ENCODE assay signal across 22 cellular contexts in the genomic region with DNA sequence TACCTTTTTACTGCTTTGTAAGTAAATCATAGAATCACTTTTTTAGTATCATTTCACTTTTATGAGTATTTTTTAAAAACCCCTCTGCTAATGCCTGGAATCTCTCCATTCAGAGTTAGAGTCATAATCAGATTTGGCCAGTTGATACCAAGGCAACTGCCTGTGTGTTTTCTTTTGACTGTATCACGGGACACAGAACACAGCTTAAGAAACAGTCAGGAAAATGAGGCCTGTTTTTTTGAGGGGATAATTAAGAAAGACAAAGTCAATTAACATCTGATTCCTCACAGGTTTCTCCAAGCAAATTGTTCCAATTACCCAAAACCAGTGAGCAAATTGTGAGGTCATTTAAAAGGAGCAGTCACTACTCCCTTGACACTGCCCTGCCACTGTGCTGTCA.
"Had no signal": no experiment of that assay in that cellular context is flagged by ENCODE, and none has a peak within 500 bp of the region (broad histone marks: within the 10 kb centered on the region; RNA-seq: fewer than 3 reads in every experiment).

No MANE protein-coding gene starts in this region.

- DNase-seq: activated CD4-positive, alpha-beta T cell treated with anti-CD3 and anti-CD28 coated beads for 36 hours; activated CD4-positive, alpha-beta T cell treated with anti-CD3 and anti-CD28 coated beads, Interleukin-2, amount 50 U/mL, for 4 hours; activated CD4-positive, CD25-positive, alpha-beta regulatory T cell; activated naive CD4-positive, alpha-beta T cell; activated T-cell treated with anti-CD3 and anti-CD28 coated beads for 4 hours; activated T-cell treated with anti-CD3 and anti-CD28 coated beads, Interleukin-2, amount 50 U/mL, for 72 hours; dermis blood vessel endothelial cell; effector CD4-positive, alpha-beta T cell; esophagus squamous epithelium; kidney glomerular epithelial cell; left lung; lower lobe of right lung; mucosa of descending colon; right lobe of liver; stimulated activated CD4-positive, alpha-beta T cell treated with anti-CD3 and anti-CD28 coated beads, Interleukin-12 subunit alpha, Interleukin-12 subunit beta, amount 100 ng/mL, for 4 hours; stimulated activated CD4-positive, alpha-beta T cell treated with anti-CD3 and anti-CD28 coated beads, Interleukin-4, amount 100 ng/mL, for 1 hour; stimulated activated naive CD8-positive, alpha-beta T cell treated with anti-CD3 and anti-CD28 coated beads, Interleukin-15, Interleukin-2, amounts not matched to agents 100 U/mL and 50 U/mL, for 24 hours; substantia nigra; T-helper 1 cell; tibial artery had no signal

- ATAC-seq: activated CD4-positive, alpha-beta T cell treated with anti-CD3 and anti-CD28 coated beads for 36 hours; activated naive CD4-positive, alpha-beta T cell treated with anti-CD3 and anti-CD28 coated beads, Interleukin-2, amount 50 U/mL, for 72 hours; activated T-cell treated with anti-CD3 and anti-CD28 coated beads, Interleukin-2, amount 50 U/mL, for 72 hours; left lung; lower lobe of right lung; natural killer cell treated with Interleukin-12 subunit alpha and Interleukin-12 subunit beta and Interleukin-15 and Interleukin-18, amount 100 ng/mL, for 72 hours; right lobe of liver; stimulated activated naive CD8-positive, alpha-beta T cell treated with anti-CD3 and anti-CD28 coated beads, Interleukin-15, Interleukin-2, amounts not matched to agents 100 U/mL and 50 U/mL, for 24 hours had no signal
